Comparison of ENCODE assay signal across 23 cellular contexts in the genomic region with DNA sequence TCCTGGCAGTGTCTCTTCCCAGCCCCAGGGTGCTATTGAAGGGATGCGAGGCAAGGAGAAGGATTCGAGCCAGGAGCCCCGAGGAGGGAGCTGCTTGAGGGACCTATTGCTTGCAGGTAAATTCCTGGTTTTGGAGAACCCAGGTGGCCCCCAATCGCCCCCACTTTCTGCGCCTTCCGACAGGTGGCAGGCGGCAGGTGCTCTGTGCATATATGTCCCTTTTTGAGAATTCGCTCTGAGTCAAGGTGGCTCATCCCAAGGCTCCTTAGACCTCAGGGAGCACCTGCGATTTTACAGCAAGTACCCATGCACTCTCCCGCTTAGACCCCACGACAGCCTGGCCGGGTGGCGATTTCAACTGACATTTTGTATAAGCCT. TPM values are rescaled to one million over a fixed set of nuclear protein-coding genes. Genes with fewer than 3 reads are reported as not detected.
"Had no signal": no experiment of that assay in that cellular context is flagged by ENCODE, and none has a peak within 500 bp of the region (broad histone marks: within the 10 kb centered on the region; RNA-seq: fewer than 3 reads in every experiment).

No MANE protein-coding gene starts in this region.

- H3K27me3 ChIP-seq: hepatocyte, neural progenitor cell had no signal

- DNase-seq: activated CD4-positive, alpha-beta memory T cell treated with anti-CD3 and anti-CD28 coated beads, Interleukin-2, amount 10 ng/mL, durations not matched to agents 7 days and 5 days; activated CD4-positive, alpha-beta T cell treated with anti-CD3 and anti-CD28 coated beads, Interleukin-2, amount 10 ng/mL, durations not matched to agents 7 days and 5 days; activated CD4-positive, CD25-positive, alpha-beta regulatory T cell treated with anti-CD3 and anti-CD28 coated beads, Interleukin-2, amount 50 U/mL, for 72 hours; activated CD8-positive, alpha-beta memory T cell treated with anti-CD3 and anti-CD28 coated beads, Interleukin-2, amount 50 U/mL, for 48 hours; activated gamma-delta T cell treated with Interleukin-2 at 50 U/mL for 16 hours; activated naive CD4-positive, alpha-beta T cell treated with anti-CD3 and anti-CD28 coated beads, Interleukin-2, amount 50 U/mL, for 16 hours; activated T-cell treated with anti-CD3 and anti-CD28 coated beads, Interleukin-2, amount 50 U/mL, for 4 hours; amniotic stem cell; effector CD8-positive, alpha-beta T cell; islet precursor cell; left colon; natural killer cell; retina; stimulated activated CD4-positive, alpha-beta T cell treated with anti-CD3 and anti-CD28 coated beads, Interleukin-4, amount 100 ng/mL, for 1 hour; stimulated activated naive CD8-positive, alpha-beta T cell treated with anti-CD3 and anti-CD28 coated beads, Interleukin-15, Interleukin-2, amounts not matched to agents 100 U/mL and 50 U/mL, for 24 hours; T-helper 2 cell; trophoblast cell had no signal

- H3K27ac ChIP-seq: breast epithelium, epithelial cell of prostate, hepatocyte, neural progenitor cell, thoracic aorta had no signal

- H3K4me1 ChIP-seq: breast epithelium had no signal

- H3K9me3 ChIP-seq: breast epithelium, thoracic aorta had no signal

- H3K36me3 ChIP-seq: breast epithelium, neural progenitor cell, thoracic aorta had no signal

- H3K4me3 ChIP-seq: breast epithelium, hepatocyte, neural progenitor cell, thoracic aorta had no signal

- ATAC-seq: activated T-cell treated with anti-CD3 and anti-CD28 coated beads, Interleukin-2, amount 50 U/mL, for 4 hours; activated T-helper 17 cell treated with anti-CD3 and anti-CD28 coated beads, Interleukin-2, amount 50 U/mL, for 72 hours; left colon; natural killer cell; stimulated activated naive CD8-positive, alpha-beta T cell treated with anti-CD3 and anti-CD28 coated beads, Interleukin-15, Interleukin-2, amounts not matched to agents 100 U/mL and 50 U/mL, for 24 hours had no signal

RNA-seq across cellular contexts. Expression of gene SHISAL1, which starts 40.3 kb away (rescaled TPM):
- total RNA-seq: activated CD4-positive, alpha-beta memory T cell treated with anti-CD3 and anti-CD28 coated beads, Interleukin-2, amount 10 ng/mL, durations not matched to agents 7 days and 5 days; activated CD4-positive, alpha-beta T cell treated with anti-CD3 and anti-CD28 coated beads, Interleukin-2, amount 10 ng/mL, durations not matched to agents 7 days and 5 days; activated T-cell treated with anti-CD3 and anti-CD28 coated beads, Interleukin-2, amount 50 U/mL, for 4 hours; activated T-helper 17 cell treated with anti-CD3 and anti-CD28 coated beads, Interleukin-2, amount 50 U/mL, for 72 hours; natural killer cell had no signal
